In the genomic region with DNA sequence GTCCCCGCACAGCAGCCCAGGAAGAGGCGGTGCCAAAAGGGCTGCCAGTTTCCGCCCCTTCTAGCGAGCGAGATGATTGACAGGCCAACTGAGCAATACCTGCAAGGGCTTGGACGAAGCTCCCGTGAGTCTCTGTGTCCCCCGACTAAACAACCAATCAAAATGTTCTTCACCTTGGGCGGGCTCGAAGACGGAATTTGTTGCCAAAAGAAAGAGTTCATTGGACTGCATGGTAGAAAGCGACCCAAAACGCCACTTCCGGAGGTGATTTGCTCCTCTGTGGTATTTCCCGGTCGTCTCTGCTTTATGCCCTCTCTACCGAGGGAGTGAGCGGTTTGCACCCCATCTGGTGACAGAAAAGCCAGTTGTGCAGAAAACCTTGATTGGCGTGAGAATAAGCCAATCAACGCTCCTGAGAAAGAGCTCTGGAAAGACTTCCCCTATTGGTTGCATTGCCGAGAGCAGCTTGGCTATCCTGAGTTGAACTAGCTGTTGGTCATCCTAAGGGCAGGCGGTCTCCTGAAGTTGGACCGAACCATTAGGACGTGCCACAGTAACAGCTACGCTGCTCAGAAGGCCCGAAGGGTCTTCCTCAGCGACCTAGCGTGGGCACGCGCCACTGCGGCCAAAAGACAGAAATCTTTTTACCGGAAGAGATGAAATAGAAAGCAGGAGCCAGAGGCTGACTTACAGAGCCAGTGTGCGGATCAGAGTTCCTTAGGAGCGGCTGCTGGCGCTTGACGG, we compare ENCODE assay signal across 8 cellular contexts. TPM values are rescaled to one million over a fixed set of nuclear protein-coding genes. Genes with fewer than 3 reads are reported as not detected.
A peak's percentile ranks its signal among the peaks of the same experiment; 100 is the strongest.
DNase-seq lines count a peak whose midpoint lies in the region; ATAC-seq and TF ChIP-seq lines count a peak whose summit lies in the region.

No MANE protein-coding gene starts in this region.

- peak overlapping the region; percentile 90 for H3K4me3 ChIP-seq in NB4 (ENCODE audit: low read depth, low read length)
- H3K4me3 ChIP-seq in ascending aorta: peak overlapping the region; percentile 94 to 96

- TF ChIP-seq CTCF in NB4 (IDR thresholded peaks at IDR 0.05; ENCODE audit: low read depth, low read length) (no peak), ascending aorta (IDR thresholded peaks at IDR 0.05) (no peak)

- H3K4me1 ChIP-seq in ascending aorta: peaks cover 8 to 18% of the 10 kb centered on the region in 2 donors

- H3K36me3 ChIP-seq in ascending aorta: no peaks in the 10 kb centered on the region

- DNase-seq in activated CD4-positive, CD25-positive, alpha-beta regulatory T cell (lab: John Stamatoyannopoulos, UW): peak in 3 of 4 experiments; percentile 87 to 95 (median 91)
- DNase-seq in activated CD4-positive, CD25-positive, alpha-beta regulatory T cell treated with anti-CD3 and anti-CD28 coated beads, Interleukin-2, amount 50 U/mL, for 72 hours: no peak
- DNase-seq in NB4 (ENCODE audit: low read depth) (peak; percentile 100), SK-MEL-5 (ENCODE audit: low read depth, low spot score) (peak; percentile 100), ascending aorta (ENCODE audit: low spot score in 2 of 2) (peak; percentile 99 to 100), hepatic stellate cell (ENCODE audit: low spot score) (peak; percentile 99), putamen (ENCODE audit: low spot score) (peak; percentile 100)

- peak overlapping the region; percentile 83 to 97 for H3K27ac ChIP-seq in ascending aorta

- H3K9me3 ChIP-seq in ascending aorta: no peaks in the 10 kb centered on the region

- intact Hi-C loops in ascending aorta (cut with DNase I): loop anchor here (2.0 to 10.0 kb wide), 5 partner anchors 48 to 1333 kb away; a partner anchor contains a TSS

- no peaks in the 10 kb centered on the region for H3K27me3 ChIP-seq in ascending aorta

- peak; percentile 83 for ATAC-seq in HG02571 (IDR thresholded peaks at IDR 0.05; ENCODE audit: unreplicated experiment)

- peak; percentile 94 for TF ChIP-seq POLR2A in NB4 (IDR thresholded peaks at IDR 0.05; ENCODE audit: extremely low read depth, insufficient read length)

- in situ Hi-C loops in SK-MEL-5 (cut with HindIII; ENCODE audit: low pct_unique_long_range_greater_than_20kb, low sequenced_read_pairs): no loop called here

RNA-seq across cellular contexts. Expression of a gene that starts 0.5 kb away (rescaled TPM):
- 29.1 and 33.7 TPM in 2 replicates for total RNA-seq in SK-MEL-5 (2014; rRNA removed; shearing (Covaris generic))
- polyA plus RNA-seq in SK-MEL-5 (2015; cell fraction: cytosol; rRNA removed): 52.3 and 73.6 TPM in 2 replicates
- polyA plus RNA-seq in SK-MEL-5 (2015; cell fraction: nucleus; rRNA removed): 159 and 162 TPM in 2 replicates
- total RNA-seq in ascending aorta: 55.8 TPM
